Comparison of ENCODE assay signal across 1 cellular context in genomic region chr13:31742102-31742695, GRCh38.
TF ChIP-seq lines count a peak whose summit lies in the region.

No MANE protein-coding gene starts in this region.

TF ChIP-seq in GM12878, 131 proteins besides CTCF, POLR2A, EP300 and RAD21 (continued from another document):
- TF ChIP-seq CUX1 (IDR thresholded peaks at IDR 0.05; ENCODE audit: insufficient replicate concordance, low read depth, low read length) = no peak
- TF ChIP-seq SMARCA5 (IDR thresholded peaks at IDR 0.05) = no peak
- TF ChIP-seq SMC3 (IDR thresholded peaks at IDR 0.05; ENCODE audit: borderline replicate concordance, low read length) = peak; percentile 81
- no peak for TF ChIP-seq BMI1 (IDR thresholded peaks at IDR 0.05; ENCODE audit: borderline replicate concordance)
- 0 out of 2 replicates have a peak, but pooled peaks have one; percentile 36 for TF ChIP-seq ZNF592 (IDR thresholded peaks at IDR 0.05)
- 0 out of 2 replicates have a peak, but pooled peaks have one; percentile 27 for TF ChIP-seq YY1 (IDR thresholded peaks at IDR 0.05; ENCODE audit: low read depth, low read length)
